In genomic region chr11:123483058-123483457, GRCh38 we compare ENCODE assay signal across 15 cellular contexts. TPM values are rescaled to one million over a fixed set of nuclear protein-coding genes. Genes with fewer than 3 reads are reported as not detected.
DNase-seq lines count a peak whose midpoint lies in the region; ATAC-seq and TF ChIP-seq lines count a peak whose summit lies in the region.
"Had no signal": no experiment of that assay in that cellular context is flagged by ENCODE, and none has a peak within 500 bp of the region (broad histone marks: within the 10 kb centered on the region; RNA-seq: fewer than 3 reads in every experiment).

No MANE protein-coding gene starts in this region.

- H3K4me1 Mint-ChIP-seq in activated naive CD8-positive, alpha-beta T cell treated with anti-CD3 and anti-CD28 coated beads, Interleukin-2, amount 50 U/mL, for 24 hours: peaks cover 63% of the 10 kb centered on the region
- peaks cover 35% of the 10 kb centered on the region for H3K4me1 Mint-ChIP-seq in activated naive CD8-positive, alpha-beta T cell treated with anti-CD3 and anti-CD28 coated beads for 36 hours
- peaks cover 23% of the 10 kb centered on the region for H3K4me1 Mint-ChIP-seq in HFFc6 (ENCODE audit: low read depth)
- H3K4me1 Mint-ChIP-seq in stimulated activated naive B cell treated with anti-CD40 and anti-IgM and Interleukin-4, amounts not matched to agents 10 μg/mL and 1 μg/mL and 100 μg/mL, for 72 hours: peaks cover 43 to 61% of the 10 kb centered on the region in 2 donors

- in situ Hi-C loops in gastrocnemius medialis (cut with MboI; ENCODE audit: low sequenced_read_pairs in 4 of 4): no loop called here

- no peak overlapping the region for H3K4me3 Mint-ChIP-seq in activated naive CD8-positive, alpha-beta T cell treated with anti-CD3 and anti-CD28 coated beads, Interleukin-2, amount 50 U/mL, for 24 hours
- no peak overlapping the region for H3K4me3 Mint-ChIP-seq in activated naive CD8-positive, alpha-beta T cell treated with anti-CD3 and anti-CD28 coated beads for 36 hours
- H3K4me3 Mint-ChIP-seq in HFFc6: no peak overlapping the region
- H3K4me3 Mint-ChIP-seq in stimulated activated naive B cell treated with anti-CD40 and anti-IgM and Interleukin-4, amounts not matched to agents 10 μg/mL and 1 μg/mL and 100 μg/mL, for 72 hours: peak overlapping the region; percentile 47 to 64
- H3K4me3 Mint-ChIP-seq: endodermal cell had no signal

- intact Hi-C loops in gastrocnemius medialis (cut with DNase I; ENCODE audit: low total_unique reads): no loop called here

- TF ChIP-seq CTCF in HFFc6 (IDR thresholded peaks at IDR 0.05) (no peak), gastrocnemius medialis (IDR thresholded peaks at IDR 0.05 in 4 of 5, conservative IDR thresholded peaks at IDR 0.05 in 1 of 5) (no peak)

- no peak overlapping the region for H3K4me3 ChIP-seq in gastrocnemius medialis
- H3K4me3 ChIP-seq: skin epidermis, tibial nerve had no signal

- H3K36me3 Mint-ChIP-seq in activated naive CD8-positive, alpha-beta T cell treated with anti-CD3 and anti-CD28 coated beads, Interleukin-2, amount 50 U/mL, for 24 hours (ENCODE audit: low read depth): peaks cover 11% of the 10 kb centered on the region
- peaks cover 9% of the 10 kb centered on the region for H3K36me3 Mint-ChIP-seq in activated naive CD8-positive, alpha-beta T cell treated with anti-CD3 and anti-CD28 coated beads for 36 hours
- H3K36me3 Mint-ChIP-seq in HFFc6 (ENCODE audit: low read depth): peaks cover 21% of the 10 kb centered on the region
- H3K36me3 Mint-ChIP-seq in stimulated activated naive B cell treated with anti-CD40 and anti-IgM and Interleukin-4, amounts not matched to agents 10 μg/mL and 1 μg/mL and 100 μg/mL, for 72 hours: peaks cover 0 to 1% of the 10 kb centered on the region in 2 donors

- H3K27ac ChIP-seq in gastrocnemius medialis: no peak overlapping the region
- H3K27ac ChIP-seq: skin epidermis, tibial nerve had no signal

- no peak for DNase-seq in activated naive CD8-positive, alpha-beta T cell treated with anti-CD3 and anti-CD28 coated beads, Interleukin-2, amount 50 U/mL, for 24 hours
- DNase-seq in activated naive CD8-positive, alpha-beta T cell treated with anti-CD3 and anti-CD28 coated beads for 36 hours: no peak
- DNase-seq in HFFc6: no peak
- DNase-seq in amniotic epithelial cell (ENCODE audit: low read depth): peak; percentile 79
- DNase-seq in stimulated activated naive B cell treated with anti-CD40 and anti-IgM and Interleukin-4, amounts not matched to agents 10 μg/mL and 1 μg/mL and 100 μg/mL, for 72 hours: no peak
- DNase-seq in stimulated activated naive CD4-positive, alpha-beta T cell (lab: John Stamatoyannopoulos, UW): no peak
- no peak for DNase-seq in DMS 273 treated with DMSO at 0.1 percent for 48 hours (lab: John Stamatoyannopoulos, UW)
- no peak for DNase-seq in gastrocnemius medialis
- DNase-seq: activated CD4-positive, alpha-beta T cell treated with anti-CD3 and anti-CD28 coated beads, Interleukin-2, amount 50 U/mL, for 4 hours; activated naive CD4-positive, alpha-beta T cell; endodermal cell; kidney; NCI-H1417 treated with DMSO at 0.1 percent for 48 hours had no signal

- no peaks in the 10 kb centered on the region for H3K27me3 ChIP-seq in gastrocnemius medialis
- H3K27me3 ChIP-seq: tibial nerve had no signal

- no peaks in the 10 kb centered on the region for H3K4me1 ChIP-seq in gastrocnemius medialis

- H3K27ac Mint-ChIP-seq in activated naive CD8-positive, alpha-beta T cell treated with anti-CD3 and anti-CD28 coated beads, Interleukin-2, amount 50 U/mL, for 24 hours: no peak overlapping the region
- H3K27ac Mint-ChIP-seq in activated naive CD8-positive, alpha-beta T cell treated with anti-CD3 and anti-CD28 coated beads for 36 hours: no peak overlapping the region
- peak overlapping the region; percentile 30; the same call in 1 of the 2 replicates for H3K27ac Mint-ChIP-seq in HFFc6
- peak overlapping the region; percentile 78 for H3K27ac Mint-ChIP-seq in stimulated activated naive B cell treated with anti-CD40 and anti-IgM and Interleukin-4, amounts not matched to agents 10 μg/mL and 1 μg/mL and 100 μg/mL, for 72 hours
- H3K27ac Mint-ChIP-seq: endodermal cell had no signal

- H3K27me3 Mint-ChIP-seq in activated naive CD8-positive, alpha-beta T cell treated with anti-CD3 and anti-CD28 coated beads, Interleukin-2, amount 50 U/mL, for 24 hours: peaks cover 3% of the 10 kb centered on the region
- H3K27me3 Mint-ChIP-seq in activated naive CD8-positive, alpha-beta T cell treated with anti-CD3 and anti-CD28 coated beads for 36 hours: no peaks in the 10 kb centered on the region
- peaks cover 3% of the 10 kb centered on the region for H3K27me3 Mint-ChIP-seq in HFFc6 (ENCODE audit: insufficient read depth)
- peaks cover 20 to 26% of the 10 kb centered on the region in 2 donors for H3K27me3 Mint-ChIP-seq in stimulated activated naive B cell treated with anti-CD40 and anti-IgM and Interleukin-4, amounts not matched to agents 10 μg/mL and 1 μg/mL and 100 μg/mL, for 72 hours

- H3K9me3 Mint-ChIP-seq in activated naive CD8-positive, alpha-beta T cell treated with anti-CD3 and anti-CD28 coated beads, Interleukin-2, amount 50 U/mL, for 24 hours: no peaks in the 10 kb centered on the region
- H3K9me3 Mint-ChIP-seq in activated naive CD8-positive, alpha-beta T cell treated with anti-CD3 and anti-CD28 coated beads for 36 hours: no peaks in the 10 kb centered on the region
- H3K9me3 Mint-ChIP-seq in HFFc6: no peaks in the 10 kb centered on the region
- H3K9me3 Mint-ChIP-seq in stimulated activated naive B cell treated with anti-CD40 and anti-IgM and Interleukin-4, amounts not matched to agents 10 μg/mL and 1 μg/mL and 100 μg/mL, for 72 hours: no peaks in the 10 kb centered on the region
- H3K9me3 Mint-ChIP-seq: endodermal cell had no signal

- no peaks in the 10 kb centered on the region for H3K9me3 ChIP-seq in gastrocnemius medialis
- H3K9me3 ChIP-seq: tibial nerve had no signal

- peak; percentile 56 for ATAC-seq in activated naive CD8-positive, alpha-beta T cell treated with anti-CD3 and anti-CD28 coated beads, Interleukin-2, amount 50 U/mL, for 24 hours
- no peak for ATAC-seq in stimulated activated naive B cell treated with anti-CD40 and anti-IgM and Interleukin-4, amounts not matched to agents 10 μg/mL and 1 μg/mL and 100 μg/mL, for 72 hours (replicated peaks)
- no peak for ATAC-seq in gastrocnemius medialis

- no peaks in the 10 kb centered on the region for H3K36me3 ChIP-seq in gastrocnemius medialis
- H3K36me3 ChIP-seq: tibial nerve had no signal

- TF ChIP-seq POLR2A in gastrocnemius medialis (IDR thresholded peaks at IDR 0.05): no peak

RNA-seq across cellular contexts. Expression of gene GRAMD1B, which starts 53.0 kb away (rescaled TPM):
- 10 to 100 TPM; 20.3 to 20.6 TPM for total RNA-seq in activated naive CD8-positive, alpha-beta T cell treated with anti-CD3 and anti-CD28 coated beads for 36 hours
- total RNA-seq in HFFc6 (2021; fragmentation: NEBNext Ultra II Directional; extraction: Animal tissue kit (Norgen Biotek cat#: 25700)): 10 to 100 TPM; 46.1 to 54.5 (median 51.3) TPM
- 1 to 10 TPM; 2.1 to 7.8 (median 3.2) TPM for total RNA-seq in gastrocnemius medialis

Comparison
In these comparisons a context has a peak if more than half of its experiments do, and no peak if none do; other contexts are left out.
1. H3K27ac Mint-ChIP-seq: peak in HFFc6 (single experiment) and stimulated activated naive B cell treated with anti-CD40 and anti-IgM and Interleukin-4, amounts not matched to agents 10 μg/mL and 1 μg/mL and 100 μg/mL, for 72 hours (single experiment); none in activated naive CD8-positive, alpha-beta T cell treated with anti-CD3 and anti-CD28 coated beads, Interleukin-2, amount 50 U/mL, for 24 hours (single experiment) and activated naive CD8-positive, alpha-beta T cell treated with anti-CD3 and anti-CD28 coated beads for 36 hours (single experiment).
2. H3K4me3 Mint-ChIP-seq: peak in stimulated activated naive B cell treated with anti-CD40 and anti-IgM and Interleukin-4, amounts not matched to agents 10 μg/mL and 1 μg/mL and 100 μg/mL, for 72 hours (2 of 2); none in activated naive CD8-positive, alpha-beta T cell treated with anti-CD3 and anti-CD28 coated beads, Interleukin-2, amount 50 U/mL, for 24 hours (single experiment), activated naive CD8-positive, alpha-beta T cell treated with anti-CD3 and anti-CD28 coated beads for 36 hours (single experiment) and HFFc6 (single experiment).